ENCODE assay signal across 1 cellular context in the genomic region with DNA sequence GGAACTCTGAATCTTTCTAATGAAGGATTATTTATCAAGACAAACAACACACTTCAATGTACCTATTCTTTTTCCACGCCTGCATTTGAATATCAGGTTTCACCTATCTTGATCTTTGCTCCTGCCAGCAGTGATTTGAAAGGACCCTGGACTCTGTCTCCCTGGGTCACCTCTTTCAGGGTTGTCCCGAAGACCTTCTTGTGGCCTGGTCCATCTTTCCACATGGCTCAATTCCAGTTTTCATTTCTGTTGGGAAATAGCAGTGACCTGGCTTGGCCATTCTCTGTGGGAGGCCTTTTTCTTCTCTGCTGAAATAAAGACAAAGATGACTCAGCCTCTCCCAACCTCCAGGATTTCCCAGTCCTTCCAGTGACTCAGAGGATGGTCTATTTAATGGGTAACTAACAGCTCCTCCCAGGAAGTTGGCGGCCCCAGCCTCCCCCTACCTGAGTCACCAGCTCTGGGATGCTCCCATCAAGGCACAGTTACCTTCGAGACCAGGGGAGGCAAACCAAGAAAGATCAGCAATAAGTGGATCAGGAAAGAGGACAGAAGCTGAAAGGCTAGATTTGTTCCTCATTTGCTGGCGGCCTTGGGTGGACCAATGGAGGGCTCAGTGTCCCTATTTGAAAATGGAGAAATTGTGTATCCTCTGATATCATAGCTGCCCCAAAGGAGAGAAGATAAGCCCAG.
A peak's percentile ranks its signal among the peaks of the same experiment; 100 is the strongest.
TF ChIP-seq lines count a peak whose summit lies in the region.

No MANE protein-coding gene starts in this region.

TF ChIP-seq in HepG2, 621 proteins besides CTCF, POLR2A, EP300 and RAD21 (continued from another document and continues in another):
- TF ChIP-seq, protein P1, sequence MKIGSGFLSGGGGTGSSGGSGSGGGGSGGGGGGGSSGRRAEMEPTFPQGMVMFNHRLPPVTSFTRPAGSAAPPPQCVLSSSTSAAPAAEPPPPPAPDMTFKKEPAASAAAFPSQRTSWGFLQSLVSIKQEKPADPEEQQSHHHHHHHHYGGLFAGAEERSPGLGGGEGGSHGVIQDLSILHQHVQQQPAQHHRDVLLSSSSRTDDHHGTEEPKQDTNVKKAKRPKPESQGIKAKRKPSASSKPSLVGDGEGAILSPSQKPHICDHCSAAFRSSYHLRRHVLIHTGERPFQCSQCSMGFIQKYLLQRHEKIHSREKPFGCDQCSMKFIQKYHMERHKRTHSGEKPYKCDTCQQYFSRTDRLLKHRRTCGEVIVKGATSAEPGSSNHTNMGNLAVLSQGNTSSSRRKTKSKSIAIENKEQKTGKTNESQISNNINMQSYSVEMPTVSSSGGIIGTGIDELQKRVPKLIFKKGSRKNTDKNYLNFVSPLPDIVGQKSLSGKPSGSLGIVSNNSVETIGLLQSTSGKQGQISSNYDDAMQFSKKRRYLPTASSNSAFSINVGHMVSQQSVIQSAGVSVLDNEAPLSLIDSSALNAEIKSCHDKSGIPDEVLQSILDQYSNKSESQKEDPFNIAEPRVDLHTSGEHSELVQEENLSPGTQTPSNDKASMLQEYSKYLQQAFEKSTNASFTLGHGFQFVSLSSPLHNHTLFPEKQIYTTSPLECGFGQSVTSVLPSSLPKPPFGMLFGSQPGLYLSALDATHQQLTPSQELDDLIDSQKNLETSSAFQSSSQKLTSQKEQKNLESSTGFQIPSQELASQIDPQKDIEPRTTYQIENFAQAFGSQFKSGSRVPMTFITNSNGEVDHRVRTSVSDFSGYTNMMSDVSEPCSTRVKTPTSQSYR (CRISPR knock-in tag; IDR thresholded peaks at IDR 0.05; ENCODE audit: borderline replicate concordance): peak; percentile 81; the same call in 1 of the 2 replicates
- TF ChIP-seq ZMYM2 (CRISPR knock-in tag; IDR thresholded peaks at IDR 0.05) (peak; percentile 100), ZNF317 (CRISPR knock-in tag; IDR thresholded peaks at IDR 0.05) (peak; percentile 59; the same call in 1 of the 2 replicates), NCOA1 (CRISPR knock-in tag; IDR thresholded peaks at IDR 0.05) (no peak), ZSCAN29 (CRISPR knock-in tag; conservative IDR thresholded peaks at IDR 0.05) (peak; percentile 64), ZEB1 (IDR thresholded peaks at IDR 0.05; ENCODE audit: insufficient replicate concordance, low read depth) (peak; percentile 95), ZNF768 (CRISPR knock-in tag; IDR thresholded peaks at IDR 0.05) (no peak), ZNF329 (CRISPR knock-in tag; IDR thresholded peaks at IDR 0.05; ENCODE audit: low read depth) (no peak), POLR2AphosphoS5 (IDR thresholded peaks at IDR 0.05; ENCODE audit: low read depth, low read length) (peak; percentile 61), REPIN1 (CRISPR knock-in tag; IDR thresholded peaks at IDR 0.05; ENCODE audit: borderline replicate concordance, low read depth) (peak; percentile 57; the same call in 1 of the 2 replicates), ZNF33A (CRISPR knock-in tag; IDR thresholded peaks at IDR 0.05; ENCODE audit: borderline replicate concordance) (peak; percentile 89; the same call in 1 of the 2 replicates), ZNF75D (CRISPR knock-in tag; IDR thresholded peaks at IDR 0.05; ENCODE audit: borderline replicate concordance) (0 out of 2 replicates have a peak, but pooled peaks have one; percentile 69), POLR2G (IDR thresholded peaks at IDR 0.05; ENCODE audit: low read depth, low read length) (peak; percentile 83), ZNF605 (CRISPR knock-in tag; IDR thresholded peaks at IDR 0.05) (peak; percentile 79), TCF7L2 (IDR thresholded peaks at IDR 0.05; ENCODE audit: low read depth, low read length) (no peak), KLF6 (CRISPR knock-in tag; IDR thresholded peaks at IDR 0.05) (peak; percentile 78; the same call in 1 of the 2 replicates), HNRNPH1 (optimal IDR thresholded peaks at IDR 0.05; ENCODE audit: low read depth, low read length) (no peak), ZNF207 (IDR thresholded peaks at IDR 0.05; ENCODE audit: borderline replicate concordance) (no peak), RARG (CRISPR knock-in tag; IDR thresholded peaks at IDR 0.05; ENCODE audit: low read depth) (no peak), ZNF451 (CRISPR knock-in tag; IDR thresholded peaks at IDR 0.05) (no peak), PRPF4 (IDR thresholded peaks at IDR 0.05; ENCODE audit: low read depth, low read length, poor library complexity, severe bottlenecking) (no peak)
- TF ChIP-seq, protein P2, sequence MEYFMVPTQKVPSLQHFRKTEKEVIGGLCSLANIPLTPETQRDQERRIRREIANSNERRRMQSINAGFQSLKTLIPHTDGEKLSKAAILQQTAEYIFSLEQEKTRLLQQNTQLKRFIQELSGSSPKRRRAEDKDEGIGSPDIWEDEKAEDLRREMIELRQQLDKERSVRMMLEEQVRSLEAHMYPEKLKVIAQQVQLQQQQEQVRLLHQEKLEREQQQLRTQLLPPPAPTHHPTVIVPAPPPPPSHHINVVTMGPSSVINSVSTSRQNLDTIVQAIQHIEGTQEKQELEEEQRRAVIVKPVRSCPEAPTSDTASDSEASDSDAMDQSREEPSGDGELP (IDR thresholded peaks at IDR 0.05; ENCODE audit: borderline replicate concordance, low read depth): peak; percentile 51; the same call in 1 of the 2 replicates
- TF ChIP-seq, protein P3, sequence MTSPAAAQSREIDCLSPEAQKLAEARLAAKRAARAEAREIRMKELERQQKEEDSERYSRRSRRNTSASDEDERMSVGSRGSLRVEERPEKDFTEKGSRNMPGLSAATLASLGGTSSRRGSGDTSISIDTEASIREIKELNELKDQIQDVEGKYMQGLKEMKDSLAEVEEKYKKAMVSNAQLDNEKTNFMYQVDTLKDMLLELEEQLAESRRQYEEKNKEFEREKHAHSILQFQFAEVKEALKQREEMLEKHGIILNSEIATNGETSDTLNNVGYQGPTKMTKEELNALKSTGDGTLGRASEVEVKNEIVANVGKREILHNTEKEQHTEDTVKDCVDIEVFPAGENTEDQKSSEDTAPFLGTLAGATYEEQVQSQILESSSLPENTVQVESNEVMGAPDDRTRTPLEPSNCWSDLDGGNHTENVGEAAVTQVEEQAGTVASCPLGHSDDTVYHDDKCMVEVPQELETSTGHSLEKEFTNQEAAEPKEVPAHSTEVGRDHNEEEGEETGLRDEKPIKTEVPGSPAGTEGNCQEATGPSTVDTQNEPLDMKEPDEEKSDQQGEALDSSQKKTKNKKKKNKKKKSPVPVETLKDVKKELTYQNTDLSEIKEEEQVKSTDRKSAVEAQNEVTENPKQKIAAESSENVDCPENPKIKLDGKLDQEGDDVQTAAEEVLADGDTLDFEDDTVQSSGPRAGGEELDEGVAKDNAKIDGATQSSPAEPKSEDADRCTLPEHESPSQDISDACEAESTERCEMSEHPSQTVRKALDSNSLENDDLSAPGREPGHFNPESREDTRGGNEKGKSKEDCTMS (CRISPR knock-in tag; conservative IDR thresholded peaks at IDR 0.05): no peak
- TF ChIP-seq, protein P4, sequence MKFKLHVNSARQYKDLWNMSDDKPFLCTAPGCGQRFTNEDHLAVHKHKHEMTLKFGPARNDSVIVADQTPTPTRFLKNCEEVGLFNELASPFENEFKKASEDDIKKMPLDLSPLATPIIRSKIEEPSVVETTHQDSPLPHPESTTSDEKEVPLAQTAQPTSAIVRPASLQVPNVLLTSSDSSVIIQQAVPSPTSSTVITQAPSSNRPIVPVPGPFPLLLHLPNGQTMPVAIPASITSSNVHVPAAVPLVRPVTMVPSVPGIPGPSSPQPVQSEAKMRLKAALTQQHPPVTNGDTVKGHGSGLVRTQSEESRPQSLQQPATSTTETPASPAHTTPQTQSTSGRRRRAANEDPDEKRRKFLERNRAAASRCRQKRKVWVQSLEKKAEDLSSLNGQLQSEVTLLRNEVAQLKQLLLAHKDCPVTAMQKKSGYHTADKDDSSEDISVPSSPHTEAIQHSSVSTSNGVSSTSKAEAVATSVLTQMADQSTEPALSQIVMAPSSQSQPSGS (CRISPR knock-in tag; IDR thresholded peaks at IDR 0.05): peak; percentile 22; the same call in 1 of the 2 replicates
- TF ChIP-seq, protein P5, sequence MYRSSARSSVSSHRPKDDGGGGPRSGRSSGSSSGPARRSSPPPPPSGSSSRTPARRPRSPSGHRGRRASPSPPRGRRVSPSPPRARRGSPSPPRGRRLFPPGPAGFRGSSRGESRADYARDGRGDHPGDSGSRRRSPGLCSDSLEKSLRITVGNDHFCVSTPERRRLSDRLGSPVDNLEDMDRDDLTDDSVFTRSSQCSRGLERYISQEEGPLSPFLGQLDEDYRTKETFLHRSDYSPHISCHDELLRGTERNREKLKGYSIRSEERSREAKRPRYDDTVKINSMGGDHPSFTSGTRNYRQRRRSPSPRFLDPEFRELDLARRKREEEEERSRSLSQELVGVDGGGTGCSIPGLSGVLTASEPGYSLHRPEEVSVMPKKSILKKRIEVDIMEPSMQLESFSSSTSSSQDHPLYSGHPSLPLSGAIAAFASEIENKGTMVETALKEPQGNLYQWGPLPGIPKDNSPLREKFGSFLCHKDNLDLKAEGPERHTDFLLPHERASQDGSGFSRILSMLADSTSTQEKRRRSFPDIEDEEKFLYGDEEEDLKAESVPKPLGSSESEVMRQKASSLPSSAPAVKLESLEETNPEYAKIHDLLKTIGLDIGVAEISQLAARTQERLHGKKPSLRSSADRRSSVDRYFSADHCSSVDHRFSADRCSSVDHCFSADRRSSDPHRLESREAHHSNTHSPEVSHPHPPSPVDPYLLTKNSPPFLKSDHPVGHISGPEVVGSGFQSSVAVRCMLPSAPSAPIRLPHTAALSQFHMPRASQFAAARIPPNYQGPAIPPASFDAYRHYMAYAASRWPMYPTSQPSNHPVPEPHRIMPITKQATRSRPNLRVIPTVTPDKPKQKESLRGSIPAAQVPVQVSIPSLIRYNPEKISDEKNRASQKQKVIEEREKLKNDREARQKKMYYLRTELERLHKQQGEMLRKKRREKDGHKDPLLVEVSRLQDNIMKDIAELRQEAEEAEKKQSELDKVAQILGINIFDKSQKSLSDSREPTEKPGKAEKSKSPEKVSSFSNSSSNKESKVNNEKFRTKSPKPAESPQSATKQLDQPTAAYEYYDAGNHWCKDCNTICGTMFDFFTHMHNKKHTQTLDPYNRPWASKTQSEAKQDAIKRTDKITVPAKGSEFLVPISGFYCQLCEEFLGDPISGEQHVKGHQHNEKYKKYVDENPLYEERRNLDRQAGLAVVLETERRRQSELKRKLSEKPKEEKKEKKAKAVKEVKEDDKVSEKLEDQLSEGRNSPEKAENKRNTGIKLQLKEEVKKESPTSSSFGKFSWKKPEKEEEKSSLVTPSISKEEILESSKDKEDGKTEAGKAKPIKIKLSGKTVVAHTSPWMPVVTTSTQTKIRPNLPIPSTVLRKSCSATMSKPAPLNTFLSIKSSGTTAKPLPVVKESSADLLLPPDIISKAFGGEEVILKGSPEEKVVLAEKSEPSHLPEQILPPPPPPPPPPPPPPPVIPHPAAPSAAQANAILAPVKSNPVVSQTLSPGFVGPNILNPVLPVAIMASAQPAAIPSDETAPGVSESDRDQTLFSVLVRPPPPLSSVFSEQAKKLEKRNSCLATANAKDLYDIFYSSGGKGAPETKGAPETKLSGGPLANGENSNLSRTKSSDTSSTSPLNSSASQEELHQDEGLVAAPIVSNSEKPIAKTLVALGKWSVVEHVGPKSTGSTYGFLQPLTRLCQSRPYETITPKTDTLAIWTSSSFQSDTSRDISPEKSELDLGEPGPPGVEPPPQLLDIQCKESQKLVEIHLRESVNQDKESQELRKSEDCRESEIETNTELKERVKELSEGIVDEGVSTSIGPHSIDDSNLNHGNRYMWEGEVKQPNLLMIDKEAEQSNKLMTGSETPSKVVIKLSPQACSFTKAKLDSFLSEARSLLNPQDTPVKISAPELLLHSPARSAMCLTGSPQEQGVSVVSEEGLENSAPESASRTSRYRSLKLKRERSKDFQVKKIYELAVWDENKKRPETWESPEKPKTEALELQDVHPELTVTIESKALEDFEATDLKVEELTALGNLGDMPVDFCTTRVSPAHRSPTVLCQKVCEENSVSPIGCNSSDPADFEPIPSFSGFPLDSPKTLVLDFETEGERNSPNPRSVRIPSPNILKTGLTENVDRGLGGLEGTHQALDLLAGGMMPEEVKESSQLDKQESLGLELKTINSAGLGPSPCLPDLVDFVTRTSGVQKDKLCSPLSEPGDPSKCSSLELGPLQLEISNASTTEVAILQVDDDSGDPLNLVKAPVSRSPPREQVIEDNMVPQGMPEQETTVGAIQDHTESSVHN (CRISPR knock-in tag; IDR thresholded peaks at IDR 0.05): no peak
- TF ChIP-seq, protein P6, sequence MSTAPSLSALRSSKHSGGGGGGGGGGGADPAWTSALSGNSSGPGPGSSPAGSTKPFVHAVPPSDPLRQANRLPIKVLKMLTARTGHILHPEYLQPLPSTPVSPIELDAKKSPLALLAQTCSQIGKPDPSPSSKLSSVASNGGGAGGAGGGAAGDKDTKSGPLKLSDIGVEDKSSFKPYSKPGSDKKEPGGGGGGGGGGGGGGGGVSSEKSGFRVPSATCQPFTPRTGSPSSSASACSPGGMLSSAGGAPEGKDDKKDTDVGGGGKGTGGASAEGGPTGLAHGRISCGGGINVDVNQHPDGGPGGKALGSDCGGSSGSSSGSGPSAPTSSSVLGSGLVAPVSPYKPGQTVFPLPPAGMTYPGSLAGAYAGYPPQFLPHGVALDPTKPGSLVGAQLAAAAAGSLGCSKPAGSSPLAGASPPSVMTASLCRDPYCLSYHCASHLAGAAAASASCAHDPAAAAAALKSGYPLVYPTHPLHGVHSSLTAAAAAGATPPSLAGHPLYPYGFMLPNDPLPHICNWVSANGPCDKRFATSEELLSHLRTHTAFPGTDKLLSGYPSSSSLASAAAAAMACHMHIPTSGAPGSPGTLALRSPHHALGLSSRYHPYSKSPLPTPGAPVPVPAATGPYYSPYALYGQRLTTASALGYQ (CRISPR knock-in tag; IDR thresholded peaks at IDR 0.05): peak; percentile 50; the same call in 1 of the 2 replicates
